ENCODE assay signal across 9 cellular contexts in the genomic region with DNA sequence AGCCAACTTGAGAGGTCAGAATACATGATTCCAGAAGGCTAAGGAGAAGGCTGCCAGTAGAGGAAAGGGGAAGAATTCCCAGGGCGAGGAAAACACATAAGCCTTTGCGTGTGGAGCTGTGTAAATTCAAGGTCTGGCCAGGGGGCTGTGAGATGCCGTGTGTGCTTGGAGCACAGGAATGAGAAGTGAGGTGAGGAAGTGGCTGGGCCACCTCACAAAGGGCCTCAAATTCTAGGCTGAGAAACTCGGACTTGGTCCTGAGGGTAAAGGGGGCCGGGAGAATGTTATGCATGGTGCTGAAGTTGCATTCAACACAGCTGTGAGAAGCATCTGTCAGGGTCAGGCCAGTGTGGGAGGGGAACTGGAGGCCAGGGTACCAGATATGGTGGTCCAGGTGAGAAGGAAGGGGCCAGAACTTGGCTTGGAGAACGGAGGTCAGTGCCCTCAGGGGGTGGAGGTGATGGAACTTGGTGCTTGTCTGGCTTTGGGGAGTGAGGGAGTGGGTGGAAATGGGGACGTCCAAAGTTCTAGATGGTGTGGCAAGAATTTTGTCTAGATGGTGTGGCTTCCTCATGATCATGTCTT. TPM values are rescaled to one million over a fixed set of nuclear protein-coding genes. Genes with fewer than 3 reads are reported as not detected.
DNase-seq lines count a peak whose midpoint lies in the region; ATAC-seq, FAIRE-seq and TF ChIP-seq lines count a peak whose summit lies in the region.
"Had no signal": no experiment of that assay in that cellular context is flagged by ENCODE, and none has a peak within 500 bp of the region (broad histone marks: within the 10 kb centered on the region; RNA-seq: fewer than 3 reads in every experiment).

No MANE protein-coding gene starts in this region.

- H3K9ac ChIP-seq in GM12878 (ENCODE audit: control insufficient read depth, insufficient read depth, low read length): peak overlapping the region; percentile 100

- no peak for TF ChIP-seq RAD21 in GM12878 (IDR thresholded peaks at IDR 0.05; ENCODE audit: insufficient read depth, low read depth, low read length)

- 24% methylated on average over 7 of the region's 7 CpGs for WGBS in GM12878 (ENCODE audit: insufficient coverage, insufficient replicate concordance, low lambda C conversion rate, missing lambda C conversion rate)
- WGBS in lower leg skin, 2 donors: 54 to 63% methylated on average over 7 of the region's 7 CpGs
- WGBS in thyroid gland, 2 donors: 63 to 69% methylated on average over 7 of the region's 7 CpGs

- H3K4me3 Mint-ChIP-seq in activated CD4-positive, alpha-beta T cell treated with anti-CD3 and anti-CD28 coated beads, Interleukin-2, amount 10 ng/mL, durations not matched to agents 24 days and 14 days: peak overlapping the region; percentile 100

- H3K27me3 ChIP-seq in GM12878 (replicated peaks in 1 of 2; ENCODE audit: control insufficient read depth in 2 of 2, insufficient read depth in 2 of 2, low read length in 1 of 2): no peaks in the 10 kb centered on the region
- H3K27me3 ChIP-seq in thyroid gland: no peaks in the 10 kb centered on the region

- SMC1A ChIA-PET in GM12878 (lab: Charles Lee; ENCODE audit: uncharacterized antibody, unreplicated experiment): interaction anchor here (1.2 to 2.5 kb wide), 5 partner anchors 10 to 37 kb away, joined by 3 to 11 read pairs (median 5); a partner anchor contains a TSS

- CTCF ChIA-PET in GM12878 (lab: Yijun Ruan, JAX): interaction anchor here (1.2 to 7.7 kb wide), 4 partner anchors 12 to 121 kb away, joined by 3 to 65 read pairs (median 22); a partner anchor contains a TSS

- intact Hi-C loops in activated CD4-positive, alpha-beta T cell treated with anti-CD3 and anti-CD28 coated beads, Interleukin-2, amount 10 ng/mL, durations not matched to agents 24 days and 14 days (cut with micrococcal nuclease): loop anchor here (1.0 to 2.0 kb wide), 2 partner anchors 7 to 39 kb away; a partner anchor contains a TSS
- intact Hi-C loops in GM12878 (cut with micrococcal nuclease; ENCODE audit: unreplicated experiment) (loop anchor here (10.0 kb wide), 1 partner anchor 439 kb away; no protein-coding TSS in a partner anchor), lower leg skin (cut with DNase I; ENCODE audit: low total_unique reads) (no loop called here), thyroid gland (cut with DNase I) (no loop called here)

- TF ChIP-seq CTCF in GM12878 (IDR thresholded peaks at IDR 0.05 in 2 of 3, conservative IDR thresholded peaks at IDR 0.05 in 1 of 3; ENCODE audit: control insufficient read depth in 2 of 3, extremely low read depth in 1 of 3, insufficient read depth in 1 of 3, low read depth in 3 of 3, low read length in 3 of 3): no peak
- TF ChIP-seq CTCF in lower leg skin (IDR thresholded peaks at IDR 0.05): no peak
- TF ChIP-seq CTCF in thyroid gland (IDR thresholded peaks at IDR 0.05): no peak

- BruUV-seq in GM12878 (replicated peaks; lab: Mats Ljungman, UMichigan): TSS peak; percentile 79

- RAD21 ChIA-PET in GM12878 (lab: Charles Lee; ENCODE audit: unreplicated experiment): interaction anchor here (1.3 kb wide), 1 partner anchor 11 kb away, joined by 3 read pairs; no protein-coding TSS in a partner anchor

- no peaks in the 10 kb centered on the region for H4K20me1 ChIP-seq in GM12878 (ENCODE audit: control insufficient read depth, insufficient read depth)

- no peaks in the 10 kb centered on the region for H3K9me3 ChIP-seq in GM12878 (replicated peaks; ENCODE audit: control insufficient read depth, insufficient read depth, low read length)
- H3K9me3 ChIP-seq in thyroid gland: no peaks in the 10 kb centered on the region

- in situ Hi-C loops in GM12878 (cut with MboI): no loop called here

- peaks cover 44% of the 10 kb centered on the region for H3K79me2 ChIP-seq in GM12878 (ENCODE audit: control insufficient read depth, insufficient read depth, low read length)

- POLR2A ChIA-PET in GM12878 (lab: Charles Lee): interaction anchor here (0.7 to 4.5 kb wide), 3 partner anchors 12 to 21 kb away, joined by 3 to 28 read pairs (median 12); a partner anchor contains a TSS

- no peak overlapping the region for H2AFZ ChIP-seq in GM12878 (ENCODE audit: control insufficient read depth, low read depth, low read length)

- peak overlapping the region; percentile 92 for H3K4me3 ChIP-seq in GM12878
- peak overlapping the region; percentile 100 for H3K4me3 ChIP-seq in lower leg skin (ENCODE audit: low read depth, poor library complexity, severe bottlenecking)
- H3K4me3 ChIP-seq in thyroid gland (replicated peaks in 1 of 3): peak overlapping the region; percentile 96 to 98 (median 98)

- peaks cover 39% of the 10 kb centered on the region for H3K4me1 ChIP-seq in GM12878 (ENCODE audit: control insufficient read depth, insufficient read depth, low read length)
- H3K4me1 ChIP-seq in thyroid gland: peaks cover 25 to 36% of the 10 kb centered on the region in 2 donors

- no peaks in the 10 kb centered on the region for H3K36me3 ChIP-seq in GM12878 (ENCODE audit: control insufficient read depth in 2 of 2, insufficient read depth in 2 of 2, low read length in 1 of 2)
- no peaks in the 10 kb centered on the region for H3K36me3 ChIP-seq in thyroid gland

- H3K36me3 Mint-ChIP-seq in activated CD4-positive, alpha-beta T cell treated with anti-CD3 and anti-CD28 coated beads, Interleukin-2, amount 10 ng/mL, durations not matched to agents 24 days and 14 days (ENCODE audit: low read depth): peaks cover 35% of the 10 kb centered on the region

- H3K27ac ChIP-seq in GM12878 (ENCODE audit: control insufficient read depth, insufficient read depth) (peak overlapping the region; percentile 99), thyroid gland (peak overlapping the region; percentile 95 to 98 (median 96))

- no peak for DNase-seq in activated CD4-positive, alpha-beta T cell treated with anti-CD3 and anti-CD28 coated beads, Interleukin-2, amount 10 ng/mL, durations not matched to agents 24 days and 14 days
- no peak for DNase-seq in activated CD4-positive, alpha-beta T cell treated with anti-CD3 and anti-CD28 coated beads, Interleukin-2, amount 50 U/mL, for 48 hours
- DNase-seq in GM12878 (ENCODE audit: low read depth, low spot score) (no peak), lower leg skin (ENCODE audit: low spot score in 2 of 2) (no peak), thyroid gland (no peak), kidney tubule cell (ENCODE audit: low spot score) (no peak)
- DNase-seq in stimulated activated CD4-positive, alpha-beta T cell treated with anti-CD3 and anti-CD28 coated beads, Interleukin-4, amount 100 ng/mL, for 4 hours: no peak
- DNase-seq: COR-L47 had no signal

- H3K4me1 Mint-ChIP-seq in activated CD4-positive, alpha-beta T cell treated with anti-CD3 and anti-CD28 coated beads, Interleukin-2, amount 10 ng/mL, durations not matched to agents 24 days and 14 days: peaks cover 52% of the 10 kb centered on the region

- peaks cover 3% of the 10 kb centered on the region for H3K9me3 Mint-ChIP-seq in activated CD4-positive, alpha-beta T cell treated with anti-CD3 and anti-CD28 coated beads, Interleukin-2, amount 10 ng/mL, durations not matched to agents 24 days and 14 days

- FAIRE-seq in GM12878 (lab: Jason Lieb, UNC): no peak

- ATAC-seq in GM12878 (no peak), HG02623 (IDR thresholded peaks at IDR 0.05; ENCODE audit: unreplicated experiment) (no peak)

- peaks cover 3% of the 10 kb centered on the region for H3K27me3 Mint-ChIP-seq in activated CD4-positive, alpha-beta T cell treated with anti-CD3 and anti-CD28 coated beads, Interleukin-2, amount 10 ng/mL, durations not matched to agents 24 days and 14 days

- TF ChIP-seq EP300 in GM12878 (IDR thresholded peaks at IDR 0.05; ENCODE audit: borderline replicate concordance in 1 of 2, control insufficient read depth in 1 of 2, low read depth in 2 of 2, low read length in 2 of 2): no peak

- H3K4me2 ChIP-seq in GM12878 (ENCODE audit: control insufficient read depth, insufficient read depth): peak overlapping the region; percentile 91

- H3K27ac Mint-ChIP-seq in activated CD4-positive, alpha-beta T cell treated with anti-CD3 and anti-CD28 coated beads, Interleukin-2, amount 10 ng/mL, durations not matched to agents 24 days and 14 days: peak overlapping the region; percentile 100

- TF ChIP-seq POLR2A in GM12878 (IDR thresholded peaks at IDR 0.05; ENCODE audit: low read depth, low read length): no peak; the same call in 1 of the 2 replicates
- no peak for TF ChIP-seq POLR2A in lower leg skin (IDR thresholded peaks at IDR 0.05)
- TF ChIP-seq POLR2A in thyroid gland (IDR thresholded peaks at IDR 0.05): no peak

RNA-seq across cellular contexts. Expression of a gene that starts 4.9 kb away (rescaled TPM):
- 38.3 and 39.1 TPM in 2 replicates for total RNA-seq in activated CD4-positive, alpha-beta T cell treated with anti-CD3 and anti-CD28 coated beads, Interleukin-2, amount 10 ng/mL, durations not matched to agents 24 days and 14 days
- total RNA-seq in GM12878 (2013; cell fraction: nucleolus; rRNA removed): 16.2 and 23.0 TPM in 2 replicates
- total RNA-seq in GM12878 (2014; rRNA removed) (9.4 and 12.2 TPM in 2 replicates), GM12878 (2014; rRNA removed; fragmentation: Illumina TruSeq; extraction: Trizol) (4.7 and 5.7 TPM in 2 replicates), GM12878 (2021) (31.8 and 34.2 TPM in 2 replicates), lower leg skin (10 to 100 TPM; 14.1 to 38.0 (median 22.9) TPM), thyroid gland (10 to 100 TPM; 29.9 to 61.1 (median 44.8) TPM)
- polyA plus RNA-seq in GM12878 (2011; ENCODE audit: low read depth): 12.4 TPM
- polyA plus RNA-seq in GM12878 (2011; rRNA removed) (5.5 and 7.9 TPM in 2 replicates), GM12878 (2014; fragmentation: Illumina TruSeq; extraction: Trizol) (5.3 and 7.4 TPM in 2 replicates), GM12878 (2014; fragmentation: Nextera tagmentation; extraction: Ambion mirVana) (1 to 10 TPM; 2.3 to 7.4 TPM), GM12878 (2014; rRNA removed) (27.1 and 30.2 TPM in 2 replicates), GM12878 (2016; fragmentation: Nextera tagmentation; extraction: Ambion mirVana) (10 to 100 TPM; 24.7 to 25.3 TPM)
- 9.7 and 13.8 TPM in 2 replicates for polyA plus RNA-seq in GM12878 (2011; cell fraction: cytosol; rRNA removed)
- 50.7 and 83.1 TPM in 2 replicates for polyA plus RNA-seq in GM12878 (2011; cell fraction: nucleus; rRNA removed)
- polyA plus RNA-seq in GM12878 (2012): 33.1 and 35.3 TPM in 2 replicates
- 3.4 and 7.0 TPM in 2 replicates for polyA minus RNA-seq in GM12878 (2011; rRNA and poly(A)+ RNA removed)
- polyA minus RNA-seq in GM12878 (2011; cell fraction: cytosol; rRNA and poly(A)+ RNA removed): 5.5 and 8.0 TPM in 2 replicates
- 8.2 and 17.3 TPM in 2 replicates for polyA minus RNA-seq in GM12878 (2011; cell fraction: nucleus; rRNA and poly(A)+ RNA removed)

RNA-seq across cellular contexts. Expression of a gene that starts 7.5 kb away (rescaled TPM):
- 32.7 and 33.0 TPM in 2 replicates for total RNA-seq in activated CD4-positive, alpha-beta T cell treated with anti-CD3 and anti-CD28 coated beads, Interleukin-2, amount 10 ng/mL, durations not matched to agents 24 days and 14 days
- total RNA-seq in GM12878 (2013; cell fraction: nucleolus; rRNA removed): 5.3 and 7.2 TPM in 2 replicates
- total RNA-seq in GM12878 (2014; rRNA removed) (22.1 and 25.4 TPM in 2 replicates), GM12878 (2014; rRNA removed; fragmentation: Illumina TruSeq; extraction: Trizol) (14.0 and 14.1 TPM in 2 replicates), GM12878 (2021) (44.9 and 45.4 TPM in 2 replicates), lower leg skin (10 to 100 TPM; 20.1 to 27.3 (median 22.8) TPM), thyroid gland (10 to 100 TPM; 11.1 to 23.9 (median 15.8) TPM)
- polyA plus RNA-seq in GM12878 (2011; ENCODE audit: low read depth): 31.2 TPM
- polyA plus RNA-seq in GM12878 (2011; rRNA removed) (13.5 and 19.1 TPM in 2 replicates), GM12878 (2014; fragmentation: Illumina TruSeq; extraction: Trizol) (7.8 and 13.2 TPM in 2 replicates), GM12878 (2014; fragmentation: Nextera tagmentation; extraction: Ambion mirVana) (10 to 100 TPM in 1 of 2 experiments, 1 to 10 TPM in 1; 4.7 to 18.1 TPM), GM12878 (2014; rRNA removed) (39.6 and 45.3 TPM in 2 replicates), GM12878 (2016; fragmentation: Nextera tagmentation; extraction: Ambion mirVana) (10 to 100 TPM; 29.1 to 37.0 TPM)
- polyA plus RNA-seq in GM12878 (2011; cell fraction: cytosol; rRNA removed): 27.8 and 34.4 TPM in 2 replicates
- 21.8 and 24.9 TPM in 2 replicates for polyA plus RNA-seq in GM12878 (2011; cell fraction: nucleus; rRNA removed)
- polyA plus RNA-seq in GM12878 (2012): 43.7 and 58.1 TPM in 2 replicates
- polyA minus RNA-seq in GM12878 (2011; rRNA and poly(A)+ RNA removed): 15.2 and 28.9 TPM in 2 replicates
- 11.5 and 15.8 TPM in 2 replicates for polyA minus RNA-seq in GM12878 (2011; cell fraction: cytosol; rRNA and poly(A)+ RNA removed)
- 6.0 and 9.0 TPM in 2 replicates for polyA minus RNA-seq in GM12878 (2011; cell fraction: nucleus; rRNA and poly(A)+ RNA removed)

RNA-seq across cellular contexts. Expression of a gene that starts 11.6 kb away (rescaled TPM):
- 3.6 and 3.7 TPM in 2 replicates for total RNA-seq in activated CD4-positive, alpha-beta T cell treated with anti-CD3 and anti-CD28 coated beads, Interleukin-2, amount 10 ng/mL, durations not matched to agents 24 days and 14 days
- total RNA-seq in GM12878 (2013; cell fraction: nucleolus; rRNA removed): 3.6 and 5.3 TPM in 2 replicates
- total RNA-seq in GM12878 (2014; rRNA removed) (2.8 and 3.5 TPM in 2 replicates), GM12878 (2014; rRNA removed; fragmentation: Illumina TruSeq; extraction: Trizol) (1.8 and 2.2 TPM in 2 replicates), GM12878 (2021) (5.2 and 5.3 TPM in 2 replicates), lower leg skin (10 to 100 TPM in 2 of 4 donors, 1 to 10 TPM in 2; 5.7 to 10.3 (median 8.3) TPM), thyroid gland (10 to 100 TPM in 1 of 4 donors, 1 to 10 TPM in 3; 5.1 to 10.0 (median 8.7) TPM)
- 3.2 TPM for polyA plus RNA-seq in GM12878 (2011; ENCODE audit: low read depth)
- polyA plus RNA-seq in GM12878 (2011; rRNA removed) (0.68 and 1.2 TPM in 2 replicates), GM12878 (2014; fragmentation: Illumina TruSeq; extraction: Trizol) (2.8 and 3.1 TPM in 2 replicates), GM12878 (2014; fragmentation: Nextera tagmentation; extraction: Ambion mirVana) (under 1 TPM; 0.10 to 0.97 TPM), GM12878 (2014; rRNA removed) (3.5 and 4.4 TPM in 2 replicates), GM12878 (2016; fragmentation: Nextera tagmentation; extraction: Ambion mirVana) (1 to 10 TPM; 1.1 to 1.4 TPM)
- polyA plus RNA-seq in GM12878 (2011; cell fraction: cytosol; rRNA removed): 1.2 and 1.4 TPM in 2 replicates
- 7.1 and 7.5 TPM in 2 replicates for polyA plus RNA-seq in GM12878 (2011; cell fraction: nucleus; rRNA removed)
- 4.8 and 6.3 TPM in 2 replicates for polyA plus RNA-seq in GM12878 (2012)
- polyA minus RNA-seq in GM12878 (2011; rRNA and poly(A)+ RNA removed): 1.0 and 1.4 TPM in 2 replicates
- polyA minus RNA-seq in GM12878 (2011; cell fraction: cytosol; rRNA and poly(A)+ RNA removed): 0.80 and 1.1 TPM in 2 replicates
- 1.1 and 1.9 TPM in 2 replicates for polyA minus RNA-seq in GM12878 (2011; cell fraction: nucleus; rRNA and poly(A)+ RNA removed)

RNA-seq across cellular contexts. Expression of a gene that starts 12.1 kb away (rescaled TPM):
- 8.0 and 9.0 TPM in 2 replicates for total RNA-seq in activated CD4-positive, alpha-beta T cell treated with anti-CD3 and anti-CD28 coated beads, Interleukin-2, amount 10 ng/mL, durations not matched to agents 24 days and 14 days
- total RNA-seq in GM12878 (2013; cell fraction: nucleolus; rRNA removed): 8.3 and 8.6 TPM in 2 replicates
- total RNA-seq in GM12878 (2014; rRNA removed) (19.2 and 22.5 TPM in 2 replicates), GM12878 (2014; rRNA removed; fragmentation: Illumina TruSeq; extraction: Trizol) (11.9 and 12.7 TPM in 2 replicates), GM12878 (2021) (33.1 and 34.2 TPM in 2 replicates), lower leg skin (10 to 100 TPM in 1 of 4 donors, 1 to 10 TPM in 3; 7.9 to 10.4 (median 8.5) TPM), thyroid gland (10 to 100 TPM; 11.2 to 23.2 (median 20.7) TPM)
- 5.6 TPM for polyA plus RNA-seq in GM12878 (2011; ENCODE audit: low read depth)
- polyA plus RNA-seq in GM12878 (2011; rRNA removed) (7.8 and 16.4 TPM in 2 replicates), GM12878 (2014; fragmentation: Illumina TruSeq; extraction: Trizol) (7.7 and 19.2 TPM in 2 replicates), GM12878 (2014; fragmentation: Nextera tagmentation; extraction: Ambion mirVana) (under 1 TPM; 0.04 to 0.14 TPM), GM12878 (2014; rRNA removed) (35.9 and 39.9 TPM in 2 replicates), GM12878 (2016; fragmentation: Nextera tagmentation; extraction: Ambion mirVana) (10 to 100 TPM; 20.4 to 25.7 TPM)
- 17.5 and 27.2 TPM in 2 replicates for polyA plus RNA-seq in GM12878 (2011; cell fraction: cytosol; rRNA removed)
- polyA plus RNA-seq in GM12878 (2011; cell fraction: nucleus; rRNA removed): 38.1 and 48.1 TPM in 2 replicates
- polyA plus RNA-seq in GM12878 (2012): 27.7 and 32.6 TPM in 2 replicates
- 3.4 and 7.2 TPM in 2 replicates for polyA minus RNA-seq in GM12878 (2011; rRNA and poly(A)+ RNA removed)
- 5.5 and 7.0 TPM in 2 replicates for polyA minus RNA-seq in GM12878 (2011; cell fraction: cytosol; rRNA and poly(A)+ RNA removed)
- 6.4 and 14.4 TPM in 2 replicates for polyA minus RNA-seq in GM12878 (2011; cell fraction: nucleus; rRNA and poly(A)+ RNA removed)

RNA-seq across cellular contexts. Expression of a gene that starts 18.9 kb away (rescaled TPM):
- total RNA-seq in activated CD4-positive, alpha-beta T cell treated with anti-CD3 and anti-CD28 coated beads, Interleukin-2, amount 10 ng/mL, durations not matched to agents 24 days and 14 days: 390 and 394 TPM in 2 replicates
- 46.0 and 50.9 TPM in 2 replicates for total RNA-seq in GM12878 (2013; cell fraction: nucleolus; rRNA removed)
- 204 and 228 TPM in 2 replicates for total RNA-seq in GM12878 (2014; rRNA removed)
- 112 and 121 TPM in 2 replicates for total RNA-seq in GM12878 (2014; rRNA removed; fragmentation: Illumina TruSeq; extraction: Trizol)
- 308 and 338 TPM in 2 replicates for total RNA-seq in GM12878 (2021)
- 59.4 TPM for polyA plus RNA-seq in GM12878 (2011; ENCODE audit: low read depth)
- polyA plus RNA-seq in GM12878 (2011; rRNA removed): 54.9 and 140 TPM in 2 replicates
- polyA plus RNA-seq in GM12878 (2011; cell fraction: cytosol; rRNA removed): 239 and 270 TPM in 2 replicates
- polyA plus RNA-seq in GM12878 (2011; cell fraction: nucleus; rRNA removed): 425 and 604 TPM in 2 replicates
- polyA plus RNA-seq in GM12878 (2012): 148 and 173 TPM in 2 replicates
- polyA plus RNA-seq in GM12878 (2014; fragmentation: Illumina TruSeq; extraction: Trizol): 50.9 and 141 TPM in 2 replicates
- 1 to 10 TPM; 3.0 to 8.3 TPM for polyA plus RNA-seq in GM12878 (2014; fragmentation: Nextera tagmentation; extraction: Ambion mirVana)
- 284 and 360 TPM in 2 replicates for polyA plus RNA-seq in GM12878 (2014; rRNA removed)
- 10 to 100 TPM; 46.2 to 48.9 TPM for polyA plus RNA-seq in GM12878 (2016; fragmentation: Nextera tagmentation; extraction: Ambion mirVana)
- polyA minus RNA-seq in GM12878 (2011; rRNA and poly(A)+ RNA removed): 61.6 and 111 TPM in 2 replicates
- 60.9 and 65.2 TPM in 2 replicates for polyA minus RNA-seq in GM12878 (2011; cell fraction: cytosol; rRNA and poly(A)+ RNA removed)
- 63.1 and 102 TPM in 2 replicates for polyA minus RNA-seq in GM12878 (2011; cell fraction: nucleus; rRNA and poly(A)+ RNA removed)
- total RNA-seq in lower leg skin: 100 to 1,000 TPM in 3 of 4 donors, 10 to 100 TPM in 1; 78.8 to 149 (median 106) TPM
- 100 to 1,000 TPM in 1 of 4 donors, 10 to 100 TPM in 3; 68.4 to 115 (median 85.7) TPM for total RNA-seq in thyroid gland

Comparison
In these comparisons a context has a peak if more than half of its experiments do, and no peak if none do; other contexts are left out.
1. intact Hi-C loops: an anchor here in activated CD4-positive, alpha-beta T cell treated with anti-CD3 and anti-CD28 coated beads, Interleukin-2, amount 10 ng/mL, durations not matched to agents 24 days and 14 days (1.0 to 2.0 kb wide) and GM12878 (10.0 kb wide); none called in lower leg skin and thyroid gland.